8 cellular contexts compared by ENCODE assay signal in genomic region chr1:40161125-40161887, GRCh38. TPM values are rescaled to one million over a fixed set of nuclear protein-coding genes. Genes with fewer than 3 reads are reported as not detected.
A peak's percentile ranks its signal among the peaks of the same experiment; 100 is the strongest.
DNase-seq lines count a peak whose midpoint lies in the region; ATAC-seq and TF ChIP-seq lines count a peak whose summit lies in the region.

RLF (plus strand) TSS chr1:40161387; CDS start chr1:40161400, 13 bp downstream.

- no peaks in the 10 kb centered on the region for H3K36me3 ChIP-seq in GM06990 (ENCODE audit: control insufficient read depth, insufficient read depth, low read length)

- DNase-seq in GM06990 (ENCODE audit: extremely low read depth, insufficient read length) (peak; percentile 95), NCI-H1105 (lab: John Stamatoyannopoulos, UW) (peak; percentile 95), SKM-1 (lab: John Stamatoyannopoulos, UW; ENCODE audit: unreplicated experiment) (peak; percentile 89), glomerular visceral epithelial cell (ENCODE audit: extremely low spot score) (peak; percentile 93), omental fat pad (ENCODE audit: low spot score) (peak; percentile 82)

- peak within 1 kb of the TSS; percentile 98 for H3K27ac Mint-ChIP-seq in activated naive CD4-positive, alpha-beta T cell treated with anti-CD3 and anti-CD28 coated beads, Interleukin-2, amount 50 U/mL, for 24 hours

- no peaks in the 10 kb centered on the region for H3K36me3 Mint-ChIP-seq in activated naive CD4-positive, alpha-beta T cell treated with anti-CD3 and anti-CD28 coated beads, Interleukin-2, amount 50 U/mL, for 24 hours

- H3K4me3 ChIP-seq in GM06990 (replicated peaks; ENCODE audit: low read depth, low read length): peak within 1 kb of the TSS; percentile 93

- H3K27me3 Mint-ChIP-seq in activated naive CD4-positive, alpha-beta T cell treated with anti-CD3 and anti-CD28 coated beads, Interleukin-2, amount 50 U/mL, for 24 hours: no peaks in the 10 kb centered on the region

- peak within 1 kb of the TSS; percentile 90 for H3K27ac ChIP-seq in temporal lobe (ENCODE audit: low read depth, low read length)

- no peak for TF ChIP-seq CTCF in GM06990 (IDR thresholded peaks at IDR 0.05; ENCODE audit: insufficient read depth, low read length, poor library complexity, severe bottlenecking)
- TF ChIP-seq CTCF in omental fat pad (IDR thresholded peaks at IDR 0.05): no peak

- H3K27me3 ChIP-seq in GM06990 (replicated peaks; ENCODE audit: control insufficient read depth, insufficient read depth, low read length): no peaks in the 10 kb centered on the region

- peak; percentile 94 for ATAC-seq in HG02610 (IDR thresholded peaks at IDR 0.05; ENCODE audit: unreplicated experiment)
- peak; percentile 98 for ATAC-seq in omental fat pad (ENCODE audit: low FRiP score)

- no peak within 1 kb of the TSS for H3K4me3 Mint-ChIP-seq in activated naive CD4-positive, alpha-beta T cell treated with anti-CD3 and anti-CD28 coated beads, Interleukin-2, amount 50 U/mL, for 24 hours

- H3K9me3 Mint-ChIP-seq in activated naive CD4-positive, alpha-beta T cell treated with anti-CD3 and anti-CD28 coated beads, Interleukin-2, amount 50 U/mL, for 24 hours: no peaks in the 10 kb centered on the region

- H3K4me1 Mint-ChIP-seq in activated naive CD4-positive, alpha-beta T cell treated with anti-CD3 and anti-CD28 coated beads, Interleukin-2, amount 50 U/mL, for 24 hours: peaks cover 6% of the 10 kb centered on the region

RNA-seq across cellular contexts. Expression of gene RLF, which starts in this region (rescaled TPM):
- 10 to 100 TPM; 13.7 to 27.7 (median 21.7) TPM for total RNA-seq in omental fat pad
- 66.1 TPM for total RNA-seq in temporal lobe

Comparison
In these comparisons a context has a peak if more than half of its experiments do, and no peak if none do; other contexts are left out.
1. Peak in every context shown above with its lines: DNase-seq, ATAC-seq, H3K4me3 ChIP-seq and H3K27ac ChIP-seq.